Comparison of ENCODE assay signal across 15 cellular contexts in the genomic region with DNA sequence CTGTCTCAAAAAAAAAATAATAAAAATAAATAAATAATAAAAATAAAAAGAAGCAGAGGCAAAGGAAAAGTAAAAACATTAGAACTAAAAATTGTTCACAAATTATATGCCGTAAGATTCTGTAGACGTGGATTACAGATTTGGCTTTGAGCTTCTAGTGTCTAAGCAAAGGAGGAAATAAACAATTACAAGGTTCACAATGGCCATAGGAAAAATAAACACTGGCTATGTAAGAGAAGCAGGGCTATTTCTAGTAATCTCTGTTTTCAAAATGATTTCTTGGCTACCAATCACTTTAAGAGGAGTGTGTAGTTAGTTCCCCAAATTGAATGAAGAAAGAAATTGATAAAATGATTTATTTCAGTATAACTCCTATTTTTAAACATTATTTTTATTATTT. TPM values are rescaled to one million over a fixed set of nuclear protein-coding genes. Genes with fewer than 3 reads are reported as not detected.
DNase-seq lines count a peak whose midpoint lies in the region; ATAC-seq lines count a peak whose summit lies in the region.
"Had no signal": no experiment of that assay in that cellular context is flagged by ENCODE, and none has a peak within 500 bp of the region (broad histone marks: within the 10 kb centered on the region; RNA-seq: fewer than 3 reads in every experiment).

No MANE protein-coding gene starts in this region.

- H3K9me3 Mint-ChIP-seq in activated CD8-positive, alpha-beta T cell treated with anti-CD3 and anti-CD28 coated beads, Interleukin-2, amount 10 ng/mL, durations not matched to agents 7 days and 5 days (ENCODE audit: insufficient read depth) = no peaks in the 10 kb centered on the region
- H3K9me3 Mint-ChIP-seq: CD4-positive, alpha-beta T cell; CD8-positive, alpha-beta T cell had no signal

- no peak overlapping the region for H3K27ac Mint-ChIP-seq in activated CD8-positive, alpha-beta T cell treated with anti-CD3 and anti-CD28 coated beads, Interleukin-2, amount 10 ng/mL, durations not matched to agents 7 days and 5 days
- H3K27ac Mint-ChIP-seq: B cell; CD4-positive, alpha-beta T cell; CD8-positive, alpha-beta T cell had no signal

- DNase-seq in DMS153 (lab: John Stamatoyannopoulos, UW) = peak; percentile 41
- DNase-seq in DMS153 treated with DMSO at 0.1 percent for 48 hours (lab: John Stamatoyannopoulos, UW; ENCODE audit: unreplicated experiment) = no peak
- peak; percentile 4 for DNase-seq in NCI-H2029 (lab: John Stamatoyannopoulos, UW)
- no peak for DNase-seq in NCI-H2029 treated with DMSO at 0.1 percent for 48 hours (lab: John Stamatoyannopoulos, UW)
- DNase-seq in NCI-H774 (lab: John Stamatoyannopoulos, UW) = peak; percentile 46
- DNase-seq in activated CD8-positive, alpha-beta T cell treated with anti-CD3 and anti-CD28 coated beads, Interleukin-2, amount 10 ng/mL, durations not matched to agents 7 days and 5 days = no peak
- DNase-seq: AML-193; Caco-2; Calu3; CD4-positive, alpha-beta T cell; CD8-positive, alpha-beta T cell; DMS79 treated with DMSO at 0.1 percent for 48 hours; GF-D8 had no signal

- H3K4me3 Mint-ChIP-seq in activated CD8-positive, alpha-beta T cell treated with anti-CD3 and anti-CD28 coated beads, Interleukin-2, amount 10 ng/mL, durations not matched to agents 7 days and 5 days = no peak overlapping the region
- H3K4me3 Mint-ChIP-seq: B cell; CD4-positive, alpha-beta T cell; CD8-positive, alpha-beta T cell had no signal

- CTCF ChIA-PET in activated CD8-positive, alpha-beta T cell treated with anti-CD3 and anti-CD28 coated beads, Interleukin-2, amount 10 ng/mL, durations not matched to agents 7 days and 5 days (lab: Charles Lee) = no interaction called here

- POLR2A ChIA-PET in activated CD8-positive, alpha-beta T cell treated with anti-CD3 and anti-CD28 coated beads, Interleukin-2, amount 10 ng/mL, durations not matched to agents 7 days and 5 days (lab: Charles Lee) = no interaction called here

- H3K4me1 Mint-ChIP-seq in activated CD8-positive, alpha-beta T cell treated with anti-CD3 and anti-CD28 coated beads, Interleukin-2, amount 10 ng/mL, durations not matched to agents 7 days and 5 days (ENCODE audit: low read depth) = no peaks in the 10 kb centered on the region
- H3K4me1 Mint-ChIP-seq: B cell had no signal

- ATAC-seq in activated CD8-positive, alpha-beta T cell treated with anti-CD3 and anti-CD28 coated beads, Interleukin-2, amount 10 ng/mL, durations not matched to agents 7 days and 5 days = no peak
- ATAC-seq: A549; CD8-positive, alpha-beta T cell had no signal

- no peaks in the 10 kb centered on the region for H3K36me3 Mint-ChIP-seq in activated CD8-positive, alpha-beta T cell treated with anti-CD3 and anti-CD28 coated beads, Interleukin-2, amount 10 ng/mL, durations not matched to agents 7 days and 5 days (ENCODE audit: low read depth)
- H3K36me3 Mint-ChIP-seq: CD8-positive, alpha-beta T cell had no signal

- peaks cover 3% of the 10 kb centered on the region for H3K27me3 Mint-ChIP-seq in activated CD8-positive, alpha-beta T cell treated with anti-CD3 and anti-CD28 coated beads, Interleukin-2, amount 10 ng/mL, durations not matched to agents 7 days and 5 days (ENCODE audit: low read depth)

RNA-seq across cellular contexts. Expression of gene TMEM41A, which starts 54.5 kb away (rescaled TPM):
- 10 to 100 TPM; 20.3 to 21.6 TPM for total RNA-seq in activated CD8-positive, alpha-beta T cell treated with anti-CD3 and anti-CD28 coated beads, Interleukin-2, amount 10 ng/mL, durations not matched to agents 7 days and 5 days

Comparison
In these comparisons a context has a peak if more than half of its experiments do, and no peak if none do; other contexts are left out.
1. DNase-seq: peak in DMS153 (single experiment), NCI-H2029 (single experiment) and NCI-H774 (single experiment); none in DMS153 treated with DMSO at 0.1 percent for 48 hours (single experiment), NCI-H2029 treated with DMSO at 0.1 percent for 48 hours (single experiment) and activated CD8-positive, alpha-beta T cell treated with anti-CD3 and anti-CD28 coated beads, Interleukin-2, amount 10 ng/mL, durations not matched to agents 7 days and 5 days (single experiment).